ENCODE assay signal across 8 cellular contexts in the genomic region with DNA sequence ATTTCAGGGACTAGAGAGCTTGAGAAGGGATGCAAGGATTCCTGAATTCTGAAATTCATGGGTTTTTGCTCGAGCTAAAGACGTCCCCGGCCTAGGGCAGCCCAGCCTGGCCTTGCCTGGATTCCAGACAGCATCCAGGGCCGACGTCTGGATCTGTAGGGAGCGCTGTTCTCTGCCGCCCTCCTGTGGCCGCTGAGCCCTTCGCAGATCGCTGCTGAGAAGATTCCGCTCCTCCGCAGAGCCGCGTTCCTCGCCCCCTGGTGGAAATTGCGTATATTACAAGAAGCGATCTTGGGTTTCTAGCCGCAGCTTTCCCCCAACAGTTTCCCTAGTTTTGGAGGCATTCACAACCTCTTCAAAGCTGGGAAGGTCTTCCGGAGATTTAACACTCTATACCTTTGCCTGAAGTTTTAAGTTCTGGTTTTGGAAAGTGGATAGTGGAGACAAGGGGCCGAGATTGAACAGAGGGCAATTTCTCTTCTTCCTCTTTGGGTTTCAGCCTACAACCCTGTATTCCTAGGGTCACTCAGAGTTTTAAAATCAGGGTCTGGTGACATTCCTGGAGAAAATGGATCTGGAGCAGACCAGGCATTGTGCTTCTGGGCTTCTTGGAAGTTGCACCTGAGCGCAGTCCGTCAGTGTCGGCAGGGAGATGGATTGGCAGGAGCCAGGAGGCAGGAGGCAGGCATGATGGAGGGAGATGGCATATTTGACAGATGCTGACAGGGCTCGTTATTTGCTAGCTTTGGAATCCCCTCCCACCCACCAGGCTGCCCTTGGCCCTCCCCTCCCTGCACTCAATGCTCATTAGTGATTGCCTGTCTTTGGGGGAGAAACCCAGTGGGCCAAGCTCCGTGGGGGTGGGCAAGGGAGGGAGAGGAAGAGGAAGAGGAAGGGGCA. TPM values are rescaled to one million over a fixed set of nuclear protein-coding genes. Genes with fewer than 3 reads are reported as not detected.
DNase-seq lines count a peak whose midpoint lies in the region; ATAC-seq and TF ChIP-seq lines count a peak whose summit lies in the region.

No MANE protein-coding gene starts in this region.

- H3K9me3 ChIP-seq in heart right ventricle, result no peaks in the 10 kb centered on the region

- ATAC-seq in GM21447 (IDR thresholded peaks at IDR 0.05; ENCODE audit: unreplicated experiment) (peak; percentile 49), heart right ventricle (peak; percentile 83 to 94 (median 92)), HG02571 (IDR thresholded peaks at IDR 0.05; ENCODE audit: unreplicated experiment) (no peak)

- peak; percentile 90 for DNase-seq in AG10803 (ENCODE audit: low read depth)
- peak; percentile 51 for DNase-seq in NCI-H187 treated with DMSO at 0.1 percent for 48 hours (lab: John Stamatoyannopoulos, UW)
- peak; percentile 75 for DNase-seq in T-helper 22 cell (ENCODE audit: low read depth)
- peak; percentile 75 for DNase-seq in amniotic stem cell (lab: John Stamatoyannopoulos, UW)
- peak; percentile 93 for DNase-seq in heart right ventricle
- DNase-seq in renal cortical epithelial cell (ENCODE audit: low read depth), result peak; percentile 80

- 8 to 11% methylated on average over 25 of the region's 25 CpGs for WGBS in heart right ventricle, 2 donors

- intact Hi-C loops in heart right ventricle (cut with DNase I), result loop anchor here in 7 of 10 donors (1.0 to 10.0 kb wide), 6 partner anchors 45 to 205 kb away; no protein-coding TSS in a partner anchor

- H3K27ac ChIP-seq in heart right ventricle, result no peak overlapping the region

- peaks cover 0 to 31% (median 11%) of the 10 kb centered on the region in 9 donors for H3K4me1 ChIP-seq in heart right ventricle

- TF ChIP-seq CTCF in AG10803 (conservative IDR thresholded peaks at IDR 0.05; ENCODE audit: low read length) (peak; percentile 100), heart right ventricle (IDR thresholded peaks at IDR 0.05) (peak; percentile 100)

- peaks cover 4 to 87% (median 64%) of the 10 kb centered on the region in 7 donors for H3K27me3 ChIP-seq in heart right ventricle

- H3K36me3 ChIP-seq in heart right ventricle, result no peaks in the 10 kb centered on the region

- H3K4me3 ChIP-seq in AG10803 (ENCODE audit: low read length) (no peak overlapping the region), heart right ventricle (no peak overlapping the region)

RNA-seq across cellular contexts. Expression of a gene that starts 4.9 kb away (rescaled TPM):
- total RNA-seq in heart right ventricle (1 to 10 TPM in 8 of 10 donors, under 1 TPM in 1, not detected in 1; 0.80 to 3.6 (median 2.9) TPM), renal cortical epithelial cell (not detected in 2 replicates)
- 1 to 10 TPM in 1 of 2 donors, under 1 TPM in 1; 0.16 to 1.7 TPM for polyA plus RNA-seq in heart right ventricle

RNA-seq across cellular contexts. Expression of a gene that starts 19.6 kb away (rescaled TPM):
- 100 to 1,000 TPM; 183 to 264 (median 199) TPM for total RNA-seq in heart right ventricle
- 100 to 1,000 TPM; 105 to 128 TPM for polyA plus RNA-seq in heart right ventricle
- 70.5 and 129 TPM in 2 replicates for total RNA-seq in renal cortical epithelial cell
